Comparison of ENCODE assay signal across 9 cellular contexts in the genomic region with DNA sequence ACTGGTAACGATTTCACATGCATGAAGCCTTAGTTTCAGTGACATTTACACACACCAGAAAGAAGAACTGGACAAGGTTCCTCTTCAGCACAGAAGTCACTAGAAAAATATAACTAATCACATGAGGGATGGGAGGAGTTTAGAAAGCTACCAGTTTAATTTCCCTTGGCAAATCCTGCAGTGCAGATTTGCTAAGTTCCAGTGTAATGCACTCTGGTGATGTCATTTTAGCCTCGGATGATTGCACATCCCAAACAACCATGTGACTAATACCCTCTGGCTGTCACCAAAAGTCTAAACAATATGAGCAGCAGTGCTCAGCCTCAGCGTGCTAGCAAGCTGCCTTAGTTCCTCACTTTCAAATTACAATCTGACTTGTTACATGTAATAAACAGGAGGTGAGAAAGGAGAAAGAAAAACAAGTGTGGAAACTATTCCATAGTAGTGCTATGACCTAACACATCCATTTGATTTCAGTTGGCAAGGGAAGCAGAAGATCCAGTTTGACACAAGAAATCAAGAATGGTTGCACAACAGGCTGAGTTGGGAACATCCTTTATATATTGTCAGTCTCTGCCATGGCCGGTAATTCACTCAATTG. TPM values are rescaled to one million over a fixed set of nuclear protein-coding genes. Genes with fewer than 3 reads are reported as not detected.
DNase-seq lines count a peak whose midpoint lies in the region; ATAC-seq and TF ChIP-seq lines count a peak whose summit lies in the region.
"Had no signal": no experiment of that assay in that cellular context is flagged by ENCODE, and none has a peak within 500 bp of the region (broad histone marks: within the 10 kb centered on the region; RNA-seq: fewer than 3 reads in every experiment).

No MANE protein-coding gene starts in this region.

- H3K27me3 ChIP-seq in stomach, result no peaks in the 10 kb centered on the region
- H3K27me3 ChIP-seq: cardiac muscle cell had no signal

- no peak for TF ChIP-seq POLR2A in stomach (IDR thresholded peaks at IDR 0.05)

- peak overlapping the region; percentile 67 to 89 (median 80) for H3K27ac ChIP-seq in stomach
- H3K27ac ChIP-seq: cardiac muscle cell had no signal

- intact Hi-C loops in left colon (cut with DNase I, micrococcal nuclease) (no loop called here), stomach (cut with DNase I; ENCODE audit: low total_unique reads) (no loop called here)

- TF ChIP-seq EP300 in stomach (IDR thresholded peaks at IDR 0.05), result peak; percentile 64

- H3K4me1 ChIP-seq in stomach, result peaks cover 0 to 32% (median 20%) of the 10 kb centered on the region in 4 donors

- no peaks in the 10 kb centered on the region for H3K36me3 ChIP-seq in stomach
- H3K36me3 ChIP-seq: cardiac muscle cell had no signal

- 15 to 30% (median 21%) methylated on average over 4 of the region's 4 CpGs for WGBS in stomach, 5 donors

- ATAC-seq in left colon (peak; percentile 89), HG02588 (IDR thresholded peaks at IDR 0.05; ENCODE audit: unreplicated experiment) (no peak), HG03025 (IDR thresholded peaks at IDR 0.05; ENCODE audit: low FRiP score, unreplicated experiment) (no peak)

- H3K4me3 ChIP-seq in stomach, result no peak overlapping the region
- H3K4me3 ChIP-seq: cardiac muscle cell had no signal

- no peak for TF ChIP-seq CTCF in stomach (IDR thresholded peaks at IDR 0.05)

- DNase-seq in stimulated activated CD4-positive, alpha-beta T cell treated with anti-CD3 and anti-CD28 coated beads, Interleukin-1b, Interleukin-23, amount 100 ng/mL, for 48 hours, result peak; percentile 11
- DNase-seq in stimulated activated CD4-positive, alpha-beta T cell treated with anti-CD3 and anti-CD28 coated beads, Interleukin-4, amount 100 ng/mL, for 4 hours, result no peak
- DNase-seq in NCI-H345 treated with DMSO at 0.1 percent for 48 hours (lab: John Stamatoyannopoulos, UW; ENCODE audit: unreplicated experiment), result peak; percentile 82
- DNase-seq in brain pericyte (ENCODE audit: low read depth, low spot score), result peak; percentile 25
- DNase-seq in left colon, result peak; percentile 21 to 50
- peak; percentile 34 for DNase-seq in stomach

- H3K9me3 ChIP-seq in stomach, result no peaks in the 10 kb centered on the region

RNA-seq across cellular contexts. Expression of a gene that starts 35.3 kb away (rescaled TPM):
- total RNA-seq in left colon, result 100 to 1,000 TPM; 283 to 395 TPM
- total RNA-seq in stomach, result 100 to 1,000 TPM; 200 to 458 (median 251) TPM
- 100 to 1,000 TPM in 2 of 3 donors, 10 to 100 TPM in 1; 72.5 to 117 (median 102) TPM for polyA plus RNA-seq in stomach

Comparison
In these comparisons a context has a peak if more than half of its experiments do, and no peak if none do; other contexts are left out.
1. DNase-seq: peak in stimulated activated CD4-positive, alpha-beta T cell treated with anti-CD3 and anti-CD28 coated beads, Interleukin-1b, Interleukin-23, amount 100 ng/mL, for 48 hours (single experiment), NCI-H345 treated with DMSO at 0.1 percent for 48 hours (single experiment), brain pericyte (single experiment), left colon (2 of 2) and stomach (single experiment); none in stimulated activated CD4-positive, alpha-beta T cell treated with anti-CD3 and anti-CD28 coated beads, Interleukin-4, amount 100 ng/mL, for 4 hours (0 of 2).